19 cellular contexts compared by ENCODE assay signal in genomic region chr5:1471997-1472963, GRCh38. TPM values are rescaled to one million over a fixed set of nuclear protein-coding genes. Genes with fewer than 3 reads are reported as not detected.
DNase-seq lines count a peak whose midpoint lies in the region; TF ChIP-seq lines count a peak whose summit lies in the region.
"Had no signal": no experiment of that assay in that cellular context is flagged by ENCODE, and none has a peak within 500 bp of the region (broad histone marks: within the 10 kb centered on the region; RNA-seq: fewer than 3 reads in every experiment).

No MANE protein-coding gene starts in this region.

- POLR2A ChIA-PET in CD4-positive, alpha-beta memory T cell (lab: Charles Lee; ENCODE audit: partially characterized antibody), result no interaction called here

- no peak overlapping the region for H3K27ac ChIP-seq in osteoblast (ENCODE audit: low read depth, low read length)
- H3K27ac ChIP-seq in CD4-positive, alpha-beta memory T cell (ENCODE audit: low read depth, low read length), result no peak overlapping the region
- H3K27ac ChIP-seq: SJCRH30 had no signal

- no peak overlapping the region for H2AFZ ChIP-seq in osteoblast (ENCODE audit: low read length)

- no peaks in the 10 kb centered on the region for H3K79me2 ChIP-seq in osteoblast (ENCODE audit: insufficient read depth, low read length)

- no peaks in the 10 kb centered on the region for H3K9me3 Mint-ChIP-seq in HFFc6
- H3K9me3 Mint-ChIP-seq in dendritic cell treated with granulocyte-macrophage colony-stimulating factor and Interleukin-4, amounts not matched to agents 40 ng/mL and 50 ng/mL, for 4 days, result no peaks in the 10 kb centered on the region
- no peaks in the 10 kb centered on the region for H3K9me3 Mint-ChIP-seq in CD4-positive, alpha-beta memory T cell
- H3K9me3 Mint-ChIP-seq: naive thymus-derived CD8-positive, alpha-beta T cell had no signal

- intact Hi-C loops in dendritic cell treated with granulocyte-macrophage colony-stimulating factor and Interleukin-4, amounts not matched to agents 40 ng/mL and 50 ng/mL, for 4 days (cut with micrococcal nuclease), result no loop called here
- intact Hi-C loops in CD4-positive, alpha-beta memory T cell (cut with micrococcal nuclease), result no loop called here

- H3K27me3 ChIP-seq in osteoblast (ENCODE audit: insufficient read depth, low read length), result no peaks in the 10 kb centered on the region
- no peaks in the 10 kb centered on the region for H3K27me3 ChIP-seq in CD4-positive, alpha-beta memory T cell (ENCODE audit: insufficient read depth, low read length)
- H3K27me3 ChIP-seq: SJCRH30 had no signal

- H3K36me3 Mint-ChIP-seq in HFFc6 (ENCODE audit: low read depth), result peaks cover 29% of the 10 kb centered on the region; the same call in 1 of the 2 replicates
- peaks cover 98% of the 10 kb centered on the region for H3K36me3 Mint-ChIP-seq in dendritic cell treated with granulocyte-macrophage colony-stimulating factor and Interleukin-4, amounts not matched to agents 40 ng/mL and 50 ng/mL, for 4 days (ENCODE audit: low read depth)
- H3K36me3 Mint-ChIP-seq in CD4-positive, alpha-beta memory T cell, result peaks cover 17 to 46% of the 10 kb centered on the region in 2 donors

- H3K4me3 Mint-ChIP-seq in HFFc6, result no peak overlapping the region
- H3K4me3 Mint-ChIP-seq in dendritic cell treated with granulocyte-macrophage colony-stimulating factor and Interleukin-4, amounts not matched to agents 40 ng/mL and 50 ng/mL, for 4 days, result no peak overlapping the region
- H3K4me3 Mint-ChIP-seq in CD4-positive, alpha-beta memory T cell, result no peak overlapping the region
- H3K4me3 Mint-ChIP-seq: CD4-positive, CD25-positive, alpha-beta regulatory T cell; naive thymus-derived CD8-positive, alpha-beta T cell had no signal

- H3K4me1 Mint-ChIP-seq in HFFc6 (ENCODE audit: low read depth), result peaks cover 19% of the 10 kb centered on the region
- peaks cover 30% of the 10 kb centered on the region for H3K4me1 Mint-ChIP-seq in dendritic cell treated with granulocyte-macrophage colony-stimulating factor and Interleukin-4, amounts not matched to agents 40 ng/mL and 50 ng/mL, for 4 days (ENCODE audit: low read depth)
- H3K4me1 Mint-ChIP-seq in CD4-positive, alpha-beta memory T cell, result peaks cover 0 to 1% (median 0%) of the 10 kb centered on the region in 4 donors
- H3K4me1 Mint-ChIP-seq: CD4-positive, CD25-positive, alpha-beta regulatory T cell had no signal

- no peak overlapping the region for H3K4me2 ChIP-seq in osteoblast (ENCODE audit: insufficient read depth, low read length)

- no peaks in the 10 kb centered on the region for H3K9me3 ChIP-seq in osteoblast (ENCODE audit: low read depth, low read length)
- H3K9me3 ChIP-seq in CD4-positive, alpha-beta memory T cell (ENCODE audit: control insufficient read depth in 1 of 2, low read length in 2 of 2), result no peaks in the 10 kb centered on the region
- H3K9me3 ChIP-seq: SJCRH30 had no signal

- peaks cover 37% of the 10 kb centered on the region for H3K36me3 ChIP-seq in osteoblast (ENCODE audit: insufficient read depth, low read length)
- peaks cover 37% of the 10 kb centered on the region for H3K36me3 ChIP-seq in CD4-positive, alpha-beta memory T cell (ENCODE audit: insufficient read depth, low read length)
- H3K36me3 ChIP-seq: SJCRH30 had no signal

- TF ChIP-seq CTCF in GM12865 (IDR thresholded peaks at IDR 0.05; ENCODE audit: insufficient read depth, low read depth, low read length, missing control alignments), result no peak
- TF ChIP-seq CTCF in HFFc6 (IDR thresholded peaks at IDR 0.05), result no peak
- no peak for TF ChIP-seq CTCF in osteoblast (IDR thresholded peaks at IDR 0.05; ENCODE audit: extremely low read depth, low read depth, low read length)

- H4K20me1 ChIP-seq in osteoblast (ENCODE audit: insufficient read depth, low read length), result peaks cover 6% of the 10 kb centered on the region

- 0 out of 2 replicates have a peak overlapping the region, but pooled peaks have one; percentile 42 for H3K27ac Mint-ChIP-seq in HFFc6
- peak overlapping the region; percentile 10 for H3K27ac Mint-ChIP-seq in dendritic cell treated with granulocyte-macrophage colony-stimulating factor and Interleukin-4, amounts not matched to agents 40 ng/mL and 50 ng/mL, for 4 days
- H3K27ac Mint-ChIP-seq in CD4-positive, alpha-beta memory T cell, result no peak overlapping the region

- H3K4me3 ChIP-seq in GM12865 (ENCODE audit: low read depth, low read length) (no peak overlapping the region), osteoblast (ENCODE audit: insufficient read depth, low read length) (no peak overlapping the region)
- H3K4me3 ChIP-seq in CD4-positive, alpha-beta memory T cell (ENCODE audit: low read length in 2 of 2), result no peak overlapping the region
- H3K4me3 ChIP-seq: SJCRH30 had no signal

- DNase-seq in GM12865 (ENCODE audit: low read depth) (peak; percentile 17), HFFc6 (no peak), osteoblast (ENCODE audit: insufficient read length, low spot score, missing footprints) (peak; percentile 81), DMS 273 (lab: John Stamatoyannopoulos, UW; ENCODE audit: unreplicated experiment) (no peak), NCI-H2171 (lab: John Stamatoyannopoulos, UW) (no peak)
- no peak for DNase-seq in CD4-positive, alpha-beta memory T cell
- DNase-seq: activated CD4-positive, alpha-beta T cell treated with anti-CD3 and anti-CD28 coated beads for 4 hours; CD4-positive, CD25-positive, alpha-beta regulatory T cell; KG1; NCI-H774; SJCRH30; stimulated activated CD8-positive, alpha-beta memory T cell treated with anti-CD3 and anti-CD28 coated beads, Interleukin-4, amount 100 ng/mL, for 48 hours; T-helper 1 cell had no signal

- H3K27me3 Mint-ChIP-seq in HFFc6 (ENCODE audit: insufficient read depth), result peaks cover 7% of the 10 kb centered on the region
- H3K27me3 Mint-ChIP-seq in dendritic cell treated with granulocyte-macrophage colony-stimulating factor and Interleukin-4, amounts not matched to agents 40 ng/mL and 50 ng/mL, for 4 days, result no peaks in the 10 kb centered on the region
- no peaks in the 10 kb centered on the region for H3K27me3 Mint-ChIP-seq in CD4-positive, alpha-beta memory T cell
- H3K27me3 Mint-ChIP-seq: CD4-positive, CD25-positive, alpha-beta regulatory T cell; naive thymus-derived CD8-positive, alpha-beta T cell had no signal

- H3K4me1 ChIP-seq in osteoblast (ENCODE audit: insufficient read depth, low read length), result no peaks in the 10 kb centered on the region
- no peaks in the 10 kb centered on the region for H3K4me1 ChIP-seq in CD4-positive, alpha-beta memory T cell (ENCODE audit: insufficient read depth, low read length)
- H3K4me1 ChIP-seq: SJCRH30 had no signal

- CTCF ChIA-PET in CD4-positive, alpha-beta memory T cell (lab: Charles Lee; ENCODE audit: partially characterized antibody), result no interaction called here

RNA-seq across cellular contexts. Expression of gene SLC6A3, which starts 27.0 kb away (rescaled TPM):
- not detected for total RNA-seq in HFFc6 (2021; fragmentation: NEBNext Ultra II Directional; extraction: Animal tissue kit (Norgen Biotek cat#: 25700))
- not detected in 2 replicates for total RNA-seq in osteoblast
- not detected for total RNA-seq in CD4-positive, alpha-beta memory T cell
- polyA plus RNA-seq in CD4-positive, alpha-beta memory T cell, result not detected
- total RNA-seq: CD4-positive, CD25-positive, alpha-beta regulatory T cell; endothelial cell of umbilical vein; left colon; OCI-LY7; temporal lobe had no signal
- polyA plus RNA-seq: endothelial cell of umbilical vein had no signal

RNA-seq across cellular contexts. Expression of gene LPCAT1, which starts 51.5 kb away (rescaled TPM):
- total RNA-seq in HFFc6 (2021; fragmentation: NEBNext Ultra II Directional; extraction: Animal tissue kit (Norgen Biotek cat#: 25700)), result 10 to 100 TPM; 37.5 to 53.5 (median 44.1) TPM
- total RNA-seq in osteoblast, result 11.6 and 15.6 TPM in 2 replicates
- total RNA-seq in CD4-positive, alpha-beta memory T cell, result 10 to 100 TPM; 62.8 to 63.6 TPM
- 10 to 100 TPM in 1 of 2 donors, 1 to 10 TPM in 1; 9.0 to 32.2 TPM for polyA plus RNA-seq in CD4-positive, alpha-beta memory T cell

Comparison
In these comparisons a context has a peak if more than half of its experiments do, and no peak if none do; other contexts are left out.
1. DNase-seq: peak in GM12865 (single experiment) and osteoblast (single experiment); none in HFFc6 (single experiment), CD4-positive, alpha-beta memory T cell (0 of 5), DMS 273 (single experiment) and NCI-H2171 (single experiment).
2. H3K27ac Mint-ChIP-seq: peak in HFFc6 (single experiment) and dendritic cell treated with granulocyte-macrophage colony-stimulating factor and Interleukin-4, amounts not matched to agents 40 ng/mL and 50 ng/mL, for 4 days (single experiment); none in CD4-positive, alpha-beta memory T cell (0 of 7).